8 cellular contexts compared by ENCODE assay signal in genomic region chr4:87108142-87108546, GRCh38.
A peak's percentile ranks its signal among the peaks of the same experiment; 100 is the strongest.
DNase-seq lines count a peak whose midpoint lies in the region; ATAC-seq and TF ChIP-seq lines count a peak whose summit lies in the region.

No MANE protein-coding gene starts in this region.

- DNase-seq in IMR-90 (peak; percentile 85), chondrocyte (ENCODE audit: low spot score) (no peak), mesendoderm (peak; percentile 76), germinal center (ENCODE audit: low spot score) (no peak), Kasumi-1 (lab: John Stamatoyannopoulos, UW) (no peak), NCI-H146 treated with DMSO at 0.1 percent for 48 hours (lab: John Stamatoyannopoulos, UW; ENCODE audit: unreplicated experiment) (no peak)

- H3K27ac ChIP-seq in ACC112 (ENCODE audit: low read depth, low read length) (peak overlapping the region; percentile 81), IMR-90 (ENCODE audit: insufficient read depth, low read length) (peak overlapping the region; percentile 51), mesendoderm (ENCODE audit: low read depth, low read length) (no peak overlapping the region)

- peak overlapping the region; percentile 67; the same call in 1 of the 2 replicates for H2BK120ac ChIP-seq in IMR-90 (ENCODE audit: low read depth, low read length)
- no peak overlapping the region for H2BK120ac ChIP-seq in mesendoderm (ENCODE audit: low read depth, low read length)

- H3K79me2 ChIP-seq in ACC112 (ENCODE audit: control insufficient read depth, insufficient read depth, low read length, unreplicated experiment) = peaks cover 10% of the 10 kb centered on the region
- no peaks in the 10 kb centered on the region for H3K79me2 ChIP-seq in mesendoderm (ENCODE audit: control insufficient read depth, insufficient read depth, low read length)

- no peak overlapping the region; the same call in 1 of the 2 replicates for H4K91ac ChIP-seq in IMR-90 (ENCODE audit: insufficient read depth, low read depth, low read length)

- peak overlapping the region; percentile 21 for H2AK9ac ChIP-seq in IMR-90 (replicated peaks; ENCODE audit: low read depth, low read length, poor library complexity)

- H4K8ac ChIP-seq in IMR-90 (ENCODE audit: low read depth in 2 of 2, low read length in 2 of 2) (peak overlapping the region in 1 of 2 experiments; percentile 43; a peak in 1 of 4 replicates), mesendoderm (ENCODE audit: low read depth, low read length) (no peak overlapping the region)

- H3K36me3 ChIP-seq in ACC112 (ENCODE audit: insufficient read depth, low read length) = peaks cover 5% of the 10 kb centered on the region; the same call in 1 of the 2 replicates
- H3K36me3 ChIP-seq in IMR-90 (ENCODE audit: control insufficient read depth, insufficient read depth, low read length) = peaks cover 3% of the 10 kb centered on the region
- H3K36me3 ChIP-seq in mesendoderm (ENCODE audit: control insufficient read depth, insufficient read depth, low read length) = peaks cover 7% of the 10 kb centered on the region

- H3K9me1 ChIP-seq in IMR-90 (ENCODE audit: insufficient read depth, low read length) = peaks cover 2% of the 10 kb centered on the region

- peak overlapping the region; percentile 69; the same call in 1 of the 2 replicates for H3K23ac ChIP-seq in IMR-90 (ENCODE audit: low read depth, low read length)
- no peak overlapping the region for H3K23ac ChIP-seq in mesendoderm (ENCODE audit: low read length)

- TF ChIP-seq CTCF in IMR-90 (conservative IDR thresholded peaks at IDR 0.05; ENCODE audit: low read depth, low read length) (no peak), chondrocyte (IDR thresholded peaks at IDR 0.05) (peak; percentile 38)

- TF ChIP-seq POLR2A in IMR-90 (IDR thresholded peaks at IDR 0.05; ENCODE audit: low read depth, low read length) = no peak

- peak overlapping the region; percentile 90 for H3K27ac Mint-ChIP-seq in chondrocyte (ENCODE audit: unreplicated experiment)

- H3K9ac ChIP-seq in IMR-90 (ENCODE audit: low read depth, low read length) (no peak overlapping the region), mesendoderm (ENCODE audit: low read length) (no peak overlapping the region)

- no peak overlapping the region for H4K5ac ChIP-seq in IMR-90 (ENCODE audit: low read depth, low read length)
- no peak overlapping the region for H4K5ac ChIP-seq in mesendoderm (ENCODE audit: low read length)

- TF ChIP-seq RAD21 in IMR-90 (IDR thresholded peaks at IDR 0.05; ENCODE audit: low read length) = 0 out of 2 replicates have a peak, but pooled peaks have one; percentile 8

- POLR2A ChIA-PET in IMR-90 (lab: Charles Lee; ENCODE audit: unreplicated experiment) = no interaction called here

- CTCF ChIA-PET in IMR-90 (lab: Yijun Ruan, JAX) = no interaction called here

- H2BK5ac ChIP-seq in IMR-90 (ENCODE audit: low read depth, low read length, poor library complexity, severe bottlenecking) (peak overlapping the region; percentile 51), mesendoderm (ENCODE audit: low read length) (no peak overlapping the region)

- H3K4ac ChIP-seq in IMR-90 (ENCODE audit: low read depth, low read length) (peak overlapping the region; percentile 70; the same call in 1 of the 2 replicates), mesendoderm (ENCODE audit: low read depth, low read length) (no peak overlapping the region)

- H3K4me1 ChIP-seq in ACC112 (ENCODE audit: control insufficient read depth, insufficient read depth, low read length, unreplicated experiment) (peaks cover 52% of the 10 kb centered on the region), IMR-90 (ENCODE audit: control insufficient read depth, insufficient read depth, low read length) (peaks cover 9% of the 10 kb centered on the region), mesendoderm (ENCODE audit: control insufficient read depth, low read depth, low read length) (no peaks in the 10 kb centered on the region)

- ATAC-seq in IMR-90 (ENCODE audit: low read depth) = peak; percentile 91
- no peak for ATAC-seq in GM21360 (IDR thresholded peaks at IDR 0.05; ENCODE audit: unreplicated experiment)

- H2BK15ac ChIP-seq in IMR-90 (ENCODE audit: low read depth, low read length) (peak overlapping the region; percentile 0; the same call in 1 of the 3 replicates), mesendoderm (replicated peaks; ENCODE audit: low read depth) (no peak overlapping the region)

- 20% methylated on average over 2 of the region's 5 CpGs; no CpG with 5 or more reads in 1 of the 2 experiments for WGBS in IMR-90 (ENCODE audit: extremely low coverage in 2 of 2, insufficient read length in 1 of 2), 2 experiments
- no CpG with 5 or more reads among the region's 5 CpGs for WGBS in mesendoderm (ENCODE audit: extremely low coverage, insufficient coverage, low lambda C conversion rate)

- peaks cover 8% of the 10 kb centered on the region; the same call in 1 of the 2 replicates for H4K20me1 ChIP-seq in IMR-90 (ENCODE audit: insufficient read depth, low read length)

- peak overlapping the region; percentile 50 for H3K4me3 ChIP-seq in ACC112 (ENCODE audit: low read depth, low read length)
- H3K4me3 ChIP-seq in IMR-90 (ENCODE audit: insufficient read depth, low read depth, low read length) = no peak overlapping the region
- H3K4me3 ChIP-seq in mesendoderm (ENCODE audit: low read length) = no peak overlapping the region

- no peaks in the 10 kb centered on the region for H3K27me3 ChIP-seq in ACC112 (ENCODE audit: insufficient read depth, low read length)
- H3K27me3 ChIP-seq in IMR-90 (ENCODE audit: control insufficient read depth, insufficient read depth, low read length) = no peaks in the 10 kb centered on the region
- no peaks in the 10 kb centered on the region for H3K27me3 ChIP-seq in mesendoderm (ENCODE audit: insufficient read depth, low read length, poor library complexity)

- H3K4me1 Mint-ChIP-seq in chondrocyte (ENCODE audit: low read depth) = peaks cover 57% of the 10 kb centered on the region

- H2BK20ac ChIP-seq in IMR-90 (ENCODE audit: low read depth, low read length) = peak overlapping the region; percentile 66

- no peak overlapping the region for H3K14ac ChIP-seq in IMR-90 (replicated peaks; ENCODE audit: low read depth, low read length)

- H3K36me3 Mint-ChIP-seq in chondrocyte (ENCODE audit: low read depth) = peaks cover 3% of the 10 kb centered on the region

- H2AK5ac ChIP-seq in IMR-90 (ENCODE audit: low read depth, low read length) (no peak overlapping the region), mesendoderm (ENCODE audit: low read length) (no peak overlapping the region)

- no peak overlapping the region for H2AFZ ChIP-seq in ACC112 (ENCODE audit: low read length, unreplicated experiment)
- peak overlapping the region; percentile 79 for H2AFZ ChIP-seq in IMR-90 (replicated peaks; ENCODE audit: low read length, poor library complexity)

- H3K18ac ChIP-seq in IMR-90 (ENCODE audit: low read depth, low read length) (no peak overlapping the region), mesendoderm (ENCODE audit: low read length) (no peak overlapping the region)

- H3K27me3 Mint-ChIP-seq in chondrocyte (ENCODE audit: low read depth) = no peaks in the 10 kb centered on the region

- in situ Hi-C loops in IMR-90 (cut with MboI; ENCODE audit: low sequenced_read_pairs) = loop anchor here (25.0 kb wide), 1 partner anchor 621 kb away; no protein-coding TSS in a partner anchor

- intact Hi-C loops in IMR-90 (cut with micrococcal nuclease) = no loop called here

- H3K4me2 ChIP-seq in IMR-90 (ENCODE audit: low read depth, low read length) = peak overlapping the region; percentile 73
- no peak overlapping the region for H3K4me2 ChIP-seq in mesendoderm (ENCODE audit: low read length)

- dilution Hi-C loops in IMR-90 (cut with HindIII; ENCODE audit: low sequenced_read_pairs, unreplicated experiment) = no loop called here

- no TSS peak for BruUV-seq in IMR-90 (replicated peaks; lab: Mats Ljungman, UMichigan)

- peaks cover 3 to 29% of the 10 kb centered on the region in 2 experiments; a peak in 3 of 4 replicates for H3K79me1 ChIP-seq in IMR-90 (ENCODE audit: low read depth in 1 of 2, low read length in 2 of 2)
- H3K79me1 ChIP-seq in mesendoderm (ENCODE audit: low read length) = peaks cover 4% of the 10 kb centered on the region

- H3K9me3 ChIP-seq in IMR-90 (ENCODE audit: control insufficient read depth, insufficient read depth, low read length) = no peaks in the 10 kb centered on the region

- H3K4me3 Mint-ChIP-seq in chondrocyte (ENCODE audit: unreplicated experiment) = peak overlapping the region; percentile 43

- no peaks in the 10 kb centered on the region for H3K9me3 Mint-ChIP-seq in chondrocyte (ENCODE audit: low read depth)

- H3K56ac ChIP-seq in IMR-90 (ENCODE audit: extremely low read depth, insufficient read depth, low read length) = peak overlapping the region; percentile 20; the same call in 1 of the 2 replicates
- H3K56ac ChIP-seq in mesendoderm (ENCODE audit: low read length) = no peak overlapping the region

TF ChIP-seq in IMR-90, 13 proteins besides CTCF, POLR2A, EP300 and RAD21 (continues in another document):
- TF ChIP-seq CEBPB (IDR thresholded peaks at IDR 0.05; ENCODE audit: low read depth, low read length) (peak; percentile 37), FOS (IDR thresholded peaks at IDR 0.05; ENCODE audit: low read depth, low read length) (peak; percentile 83), BHLHE40 (IDR thresholded peaks at IDR 0.05; ENCODE audit: low read depth, low read length) (0 out of 2 replicates have a peak, but pooled peaks have one; percentile 7), SMC3 (IDR thresholded peaks at IDR 0.05; ENCODE audit: low read depth, low read length) (no peak), MAFK (IDR thresholded peaks at IDR 0.05; ENCODE audit: low read depth, low read length) (peak; percentile 96), NFE2L2 (IDR thresholded peaks at IDR 0.05; ENCODE audit: low read depth, low read length) (peak; percentile 55; the same call in 1 of the 2 replicates), CHD1 (IDR thresholded peaks at IDR 0.05; ENCODE audit: low read depth, low read length) (no peak)
- TF ChIP-seq, protein P1, sequence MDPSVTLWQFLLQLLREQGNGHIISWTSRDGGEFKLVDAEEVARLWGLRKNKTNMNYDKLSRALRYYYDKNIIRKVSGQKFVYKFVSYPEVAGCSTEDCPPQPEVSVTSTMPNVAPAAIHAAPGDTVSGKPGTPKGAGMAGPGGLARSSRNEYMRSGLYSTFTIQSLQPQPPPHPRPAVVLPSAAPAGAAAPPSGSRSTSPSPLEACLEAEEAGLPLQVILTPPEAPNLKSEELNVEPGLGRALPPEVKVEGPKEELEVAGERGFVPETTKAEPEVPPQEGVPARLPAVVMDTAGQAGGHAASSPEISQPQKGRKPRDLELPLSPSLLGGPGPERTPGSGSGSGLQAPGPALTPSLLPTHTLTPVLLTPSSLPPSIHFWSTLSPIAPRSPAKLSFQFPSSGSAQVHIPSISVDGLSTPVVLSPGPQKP (IDR thresholded peaks at IDR 0.05; ENCODE audit: borderline replicate concordance, low read depth, low read length) = no peak

Comparison
In these comparisons a context has a peak if more than half of its experiments do, and no peak if none do; other contexts are left out.
1. DNase-seq: peak in IMR-90 (single experiment) and mesendoderm (single experiment); none in chondrocyte (single experiment), germinal center (single experiment), Kasumi-1 (0 of 2) and NCI-H146 treated with DMSO at 0.1 percent for 48 hours (single experiment).